13 cellular contexts compared by ENCODE assay signal in the genomic region with DNA sequence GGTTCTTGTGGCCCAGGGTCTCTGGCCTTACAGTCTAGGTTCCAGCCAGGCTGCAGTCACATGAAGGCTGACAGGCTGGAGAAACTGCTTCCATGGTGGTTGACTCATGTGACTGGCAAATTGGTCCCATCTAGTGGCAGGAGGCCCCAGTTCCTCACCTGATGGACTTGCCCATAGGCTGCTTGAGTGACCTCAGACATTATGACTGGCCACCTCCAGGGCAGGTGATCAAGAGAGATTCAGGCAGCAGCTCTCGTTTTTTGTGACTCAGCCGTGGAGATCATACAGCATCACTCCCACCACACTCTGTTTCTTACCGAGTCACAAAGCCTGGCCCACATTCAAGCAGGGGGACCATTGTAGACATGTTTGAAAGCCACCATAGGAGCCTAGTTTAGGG. TPM values are rescaled to one million over a fixed set of nuclear protein-coding genes. Genes with fewer than 3 reads are reported as not detected.
DNase-seq lines count a peak whose midpoint lies in the region; ATAC-seq and TF ChIP-seq lines count a peak whose summit lies in the region.
"Had no signal": no experiment of that assay in that cellular context is flagged by ENCODE, and none has a peak within 500 bp of the region (broad histone marks: within the 10 kb centered on the region; RNA-seq: fewer than 3 reads in every experiment).

No MANE protein-coding gene starts in this region.

- peaks cover 12% of the 10 kb centered on the region for H3K36me3 ChIP-seq in smooth muscle cell (ENCODE audit: low read depth)

- peaks cover 12% of the 10 kb centered on the region for H3K79me2 ChIP-seq in smooth muscle cell (ENCODE audit: low read depth)

- no peaks in the 10 kb centered on the region for H3K9me3 Mint-ChIP-seq in effector memory CD8-positive, alpha-beta T cell
- H3K9me3 Mint-ChIP-seq: central memory CD8-positive, alpha-beta T cell had no signal

- peak overlapping the region; percentile 29 to 68 for H3K27ac Mint-ChIP-seq in effector memory CD8-positive, alpha-beta T cell

- ATAC-seq in effector memory CD8-positive, alpha-beta T cell (replicated peaks): no peak
- ATAC-seq in HG02938 (IDR thresholded peaks at IDR 0.05; ENCODE audit: unreplicated experiment): no peak
- ATAC-seq: SK-N-SH treated with all-trans-retinoic acid at 6 μM for 48 hours had no signal

- H3K4me3 Mint-ChIP-seq in effector memory CD8-positive, alpha-beta T cell: no peak overlapping the region
- H3K4me3 Mint-ChIP-seq: central memory CD8-positive, alpha-beta T cell had no signal

- no peak overlapping the region for H3K4me2 ChIP-seq in smooth muscle cell

- no peaks in the 10 kb centered on the region for H3K4me1 ChIP-seq in smooth muscle cell (ENCODE audit: low read depth)

- peaks cover 4 to 5% of the 10 kb centered on the region in 2 donors for H3K4me1 Mint-ChIP-seq in effector memory CD8-positive, alpha-beta T cell (ENCODE audit: low read depth in 2 of 2)

- 94% methylated on average over 3 of the region's 3 CpGs for WGBS in smooth muscle cell (ENCODE audit: low lambda C conversion rate)

- DNase-seq in activated T-cell treated with anti-CD3 and anti-CD28 coated beads for 48 hours (ENCODE audit: low read depth) (peak; percentile 25), activated T-cell treated with anti-CD3 and anti-CD28 coated beads for 4 hours (no peak), M059J (ENCODE audit: low read depth) (peak; percentile 45), smooth muscle cell (lab: John Stamatoyannopoulos, UW; ENCODE audit: unreplicated experiment) (no peak), KBM-7 (no peak), NCI-H1092 (lab: John Stamatoyannopoulos, UW) (no peak)
- no peak for DNase-seq in effector memory CD8-positive, alpha-beta T cell
- DNase-seq: midbrain, NCI-H526 treated with DMSO at 0.1 percent for 48 hours, occipital lobe had no signal

- in situ Hi-C loops in KBM-7 (cut with MboI; ENCODE audit: low pct_unique_long_range_greater_than_20kb, low sequenced_read_pairs): no loop called here

- H2AFZ ChIP-seq in smooth muscle cell (ENCODE audit: low read depth): no peak overlapping the region

- H3K27me3 Mint-ChIP-seq in effector memory CD8-positive, alpha-beta T cell: no peaks in the 10 kb centered on the region
- H3K27me3 Mint-ChIP-seq: central memory CD8-positive, alpha-beta T cell had no signal

- peak overlapping the region; percentile 9 for H3K27ac ChIP-seq in smooth muscle cell (ENCODE audit: low read depth)

- no peaks in the 10 kb centered on the region for H3K27me3 ChIP-seq in smooth muscle cell (ENCODE audit: low read depth)

- no peak overlapping the region for H3K9ac ChIP-seq in smooth muscle cell (ENCODE audit: low read depth)

- peaks cover 3% of the 10 kb centered on the region for H3F3A ChIP-seq in smooth muscle cell (ENCODE audit: low read depth)

- peaks cover 48% of the 10 kb centered on the region for H3K36me3 Mint-ChIP-seq in effector memory CD8-positive, alpha-beta T cell (ENCODE audit: insufficient read depth)

- no peak overlapping the region for H3K4me3 ChIP-seq in smooth muscle cell

- H3K9me3 ChIP-seq in smooth muscle cell (replicated peaks; ENCODE audit: low read depth): no peaks in the 10 kb centered on the region

- no peak for TF ChIP-seq CTCF in smooth muscle cell (IDR thresholded peaks at IDR 0.05; ENCODE audit: borderline replicate concordance, insufficient read depth, poor library complexity, severe bottlenecking)

- peaks cover 25% of the 10 kb centered on the region for H4K20me1 ChIP-seq in smooth muscle cell (ENCODE audit: low read depth)

RNA-seq across cellular contexts. Expression of a gene that starts 34.5 kb away (rescaled TPM):
- 27.0 and 28.8 TPM in 2 replicates for total RNA-seq in M059J (2014; rRNA removed; shearing (Covaris generic))
- 30.7 and 34.0 TPM in 2 replicates for total RNA-seq in smooth muscle cell
- 21.3 and 24.5 TPM in 2 replicates for polyA plus RNA-seq in smooth muscle cell

Comparison
In these comparisons a context has a peak if more than half of its experiments do, and no peak if none do; other contexts are left out.
1. DNase-seq: peak in activated T-cell treated with anti-CD3 and anti-CD28 coated beads for 48 hours (single experiment) and M059J (single experiment); none in activated T-cell treated with anti-CD3 and anti-CD28 coated beads for 4 hours (single experiment), effector memory CD8-positive, alpha-beta T cell (0 of 3), smooth muscle cell (single experiment), KBM-7 (single experiment) and NCI-H1092 (single experiment).